1 cellular context compared by ENCODE assay signal in the genomic region with DNA sequence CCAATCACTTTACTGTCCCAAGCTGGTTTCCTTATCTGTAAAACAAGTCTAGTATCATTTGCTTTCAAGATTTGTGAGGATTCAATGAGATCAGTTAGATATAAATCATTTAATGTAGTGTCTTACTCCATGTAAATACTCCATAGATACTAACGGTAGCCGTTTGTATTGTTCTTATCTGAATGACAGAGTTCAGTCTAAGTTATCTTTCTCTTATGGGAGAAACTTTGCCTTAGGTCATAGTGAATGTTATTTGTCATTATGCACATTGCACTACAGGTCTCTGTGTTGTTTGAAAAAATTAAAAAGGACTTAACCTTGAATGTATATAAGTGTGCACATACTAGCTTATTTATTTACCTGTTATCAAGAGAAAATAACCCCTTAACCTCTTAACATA.
TF ChIP-seq lines count a peak whose summit lies in the region.

No MANE protein-coding gene starts in this region.

TF ChIP-seq in endothelial cell of umbilical vein, 7 proteins besides CTCF, POLR2A, EP300 and RAD21:
- no peak for TF ChIP-seq EZH2 (IDR thresholded peaks at IDR 0.05; ENCODE audit: borderline replicate concordance, low read depth, low read length, severe bottlenecking)
